Comparison of ENCODE assay signal across 1 cellular context in genomic region chr2:232483296-232483922, GRCh38.
TF ChIP-seq lines count a peak whose summit lies in the region.

No MANE protein-coding gene starts in this region.

TF ChIP-seq in HepG2, 621 proteins besides CTCF, POLR2A, EP300 and RAD21:
- TF ChIP-seq ZSCAN30 (CRISPR knock-in tag; IDR thresholded peaks at IDR 0.05) (no peak), NR2C2 (CRISPR knock-in tag; IDR thresholded peaks at IDR 0.05; ENCODE audit: borderline replicate concordance) (peak; percentile 61; the same call in 1 of the 2 replicates)
TF ChIP-seq in HepG2: peak in this region for 1.
